ENCODE assay signal across 9 cellular contexts in the genomic region with DNA sequence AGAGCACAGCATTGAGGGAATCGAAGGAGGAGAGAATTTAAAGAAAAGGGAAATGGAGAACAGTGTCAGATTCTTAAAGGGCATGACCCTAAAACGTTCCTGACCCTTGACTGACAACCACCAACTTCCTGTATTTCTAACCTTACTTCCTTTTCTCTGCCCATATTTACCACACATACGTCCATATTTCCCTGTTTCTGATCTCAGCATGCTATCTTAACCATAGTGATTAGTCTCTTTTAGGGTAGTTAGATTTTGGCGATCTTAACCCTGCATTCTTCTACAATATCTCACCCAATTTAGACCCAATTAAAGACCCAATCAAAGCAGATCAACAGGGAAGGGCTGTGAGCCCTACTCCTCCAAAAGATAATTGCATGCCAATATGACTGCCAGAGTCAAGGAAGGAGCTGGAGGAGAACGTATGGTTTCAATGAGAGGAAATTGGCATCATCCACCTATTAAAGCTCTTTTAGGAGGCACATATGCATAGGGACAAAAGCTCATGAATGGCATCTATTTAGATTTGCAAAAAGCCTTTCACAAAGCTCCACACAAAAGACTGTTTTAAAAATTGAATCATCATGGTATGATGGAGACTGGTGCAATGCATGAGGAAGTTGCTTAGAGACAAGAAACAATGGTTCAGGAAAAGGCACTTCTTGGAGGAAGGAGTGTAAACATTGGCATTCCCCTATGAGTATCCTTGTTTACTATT. TPM values are rescaled to one million over a fixed set of nuclear protein-coding genes. Genes with fewer than 3 reads are reported as not detected.
DNase-seq lines count a peak whose midpoint lies in the region; ATAC-seq and TF ChIP-seq lines count a peak whose summit lies in the region.
"Had no signal": no experiment of that assay in that cellular context is flagged by ENCODE, and none has a peak within 500 bp of the region (broad histone marks: within the 10 kb centered on the region; RNA-seq: fewer than 3 reads in every experiment).

No MANE protein-coding gene starts in this region.

- H3K9me3 Mint-ChIP-seq in HFFc6: no peaks in the 10 kb centered on the region
- peaks cover 7% of the 10 kb centered on the region for H3K9me3 Mint-ChIP-seq in T-helper 2 cell treated with Interferon-gamma antibody and Interleukin-4, amounts not matched to agents 5 μg/mL and 100 μg/mL, for 36 hours

- H3K27me3 Mint-ChIP-seq in HFFc6 (ENCODE audit: insufficient read depth): no peaks in the 10 kb centered on the region
- no peaks in the 10 kb centered on the region for H3K27me3 Mint-ChIP-seq in T-helper 2 cell treated with Interferon-gamma antibody and Interleukin-4, amounts not matched to agents 5 μg/mL and 100 μg/mL, for 36 hours (ENCODE audit: low read depth)

- no peak for ATAC-seq in omental fat pad (ENCODE audit: low FRiP score)

- peak overlapping the region; percentile 50 for H3K27ac Mint-ChIP-seq in HFFc6
- H3K27ac Mint-ChIP-seq in T-helper 2 cell treated with Interferon-gamma antibody and Interleukin-4, amounts not matched to agents 5 μg/mL and 100 μg/mL, for 36 hours: no peak overlapping the region

- no peak overlapping the region for H3K4me3 Mint-ChIP-seq in HFFc6
- peak overlapping the region; percentile 42 for H3K4me3 Mint-ChIP-seq in T-helper 2 cell treated with Interferon-gamma antibody and Interleukin-4, amounts not matched to agents 5 μg/mL and 100 μg/mL, for 36 hours

- H3K36me3 Mint-ChIP-seq in HFFc6 (ENCODE audit: low read depth): no peaks in the 10 kb centered on the region
- no peaks in the 10 kb centered on the region for H3K36me3 Mint-ChIP-seq in T-helper 2 cell treated with Interferon-gamma antibody and Interleukin-4, amounts not matched to agents 5 μg/mL and 100 μg/mL, for 36 hours (ENCODE audit: low read depth)

- DNase-seq in AG20443 (ENCODE audit: low spot score): peak; percentile 45
- peak; percentile 71 for DNase-seq in HFFc6
- no peak for DNase-seq in T-helper 2 cell treated with Interferon-gamma antibody and Interleukin-4, amounts not matched to agents 5 μg/mL and 100 μg/mL, for 36 hours (ENCODE audit: low spot score)
- DNase-seq in hepatic stellate cell (ENCODE audit: low spot score): peak; percentile 23
- DNase-seq in stimulated activated CD4-positive, alpha-beta T cell treated with anti-CD3 and anti-CD28 coated beads, Interleukin-4, amount 100 ng/mL, for 1 hour: no peak
- DNase-seq in mucosa of gallbladder (ENCODE audit: low spot score): no peak
- no peak for DNase-seq in omental fat pad (ENCODE audit: low spot score)
- no peak for DNase-seq in NAMALWA (ENCODE audit: low spot score)
- DNase-seq: left cardiac atrium had no signal

- TF ChIP-seq CTCF in HFFc6 (IDR thresholded peaks at IDR 0.05) (no peak), omental fat pad (IDR thresholded peaks at IDR 0.05) (no peak)

- H3K4me1 Mint-ChIP-seq in HFFc6 (ENCODE audit: low read depth): peaks cover 34% of the 10 kb centered on the region
- H3K4me1 Mint-ChIP-seq in T-helper 2 cell treated with Interferon-gamma antibody and Interleukin-4, amounts not matched to agents 5 μg/mL and 100 μg/mL, for 36 hours (ENCODE audit: low read depth): peaks cover 25% of the 10 kb centered on the region

RNA-seq across cellular contexts. Expression of a gene that starts 49.0 kb away (rescaled TPM):
- total RNA-seq in HFFc6 (2021; fragmentation: NEBNext Ultra II Directional; extraction: Animal tissue kit (Norgen Biotek cat#: 25700)): 10 to 100 TPM; 16.0 to 18.9 (median 17.9) TPM
- 43.0 TPM for total RNA-seq in mucosa of gallbladder
- 10 to 100 TPM; 20.4 to 47.4 (median 33.1) TPM for total RNA-seq in omental fat pad

Comparison
In these comparisons a context has a peak if more than half of its experiments do, and no peak if none do; other contexts are left out.
1. DNase-seq: peak in AG20443 (single experiment), HFFc6 (single experiment) and hepatic stellate cell (single experiment); none in T-helper 2 cell treated with Interferon-gamma antibody and Interleukin-4, amounts not matched to agents 5 μg/mL and 100 μg/mL, for 36 hours (single experiment), stimulated activated CD4-positive, alpha-beta T cell treated with anti-CD3 and anti-CD28 coated beads, Interleukin-4, amount 100 ng/mL, for 1 hour (single experiment), mucosa of gallbladder (single experiment), omental fat pad (single experiment) and NAMALWA (single experiment).